ENCODE assay signal across 9 cellular contexts in genomic region chr4:42151568-42152506, GRCh38. TPM values are rescaled to one million over a fixed set of nuclear protein-coding genes. Genes with fewer than 3 reads are reported as not detected.
DNase-seq lines count a peak whose midpoint lies in the region; ATAC-seq and TF ChIP-seq lines count a peak whose summit lies in the region.
"Had no signal": no experiment of that assay in that cellular context is flagged by ENCODE, and none has a peak within 500 bp of the region (broad histone marks: within the 10 kb centered on the region; RNA-seq: fewer than 3 reads in every experiment).

No MANE protein-coding gene starts in this region.

- H3K27me3 Mint-ChIP-seq in CD14-positive monocyte (ENCODE audit: low read depth in 3 of 3): peaks cover 36 to 51% (median 40%) of the 10 kb centered on the region in 3 donors
- no peaks in the 10 kb centered on the region for H3K27me3 Mint-ChIP-seq in naive B cell

- dilution Hi-C loops in mammary epithelial cell (cut with HindIII; ENCODE audit: low sequenced_read_pairs): no loop called here

- in situ Hi-C loops in mammary epithelial cell (cut with MboI; ENCODE audit: low sequenced_read_pairs in 2 of 2): no loop called here

- TF ChIP-seq POLR2A in upper lobe of left lung (IDR thresholded peaks at IDR 0.05): no peak

- H3K4me2 ChIP-seq in mammary epithelial cell (ENCODE audit: insufficient read depth, low read depth, low read length): peak overlapping the region; percentile 77

- H3K27ac ChIP-seq in mammary epithelial cell (ENCODE audit: insufficient read depth, low read depth, low read length) (no peak overlapping the region), upper lobe of left lung (no peak overlapping the region)

- no peaks in the 10 kb centered on the region for H3K36me3 ChIP-seq in mammary epithelial cell (ENCODE audit: insufficient read depth, low read length)
- H3K36me3 ChIP-seq in upper lobe of left lung: no peaks in the 10 kb centered on the region

- no peaks in the 10 kb centered on the region for H3K79me2 ChIP-seq in mammary epithelial cell (ENCODE audit: insufficient read depth, low read length)

- H3K4me1 Mint-ChIP-seq in CD14-positive monocyte (peaks cover 22% of the 10 kb centered on the region), naive B cell (peaks cover 32 to 39% (median 39%) of the 10 kb centered on the region in 3 donors)

- TF ChIP-seq CTCF in CD14-positive monocyte (IDR thresholded peaks at IDR 0.05) (no peak), mammary epithelial cell (conservative IDR thresholded peaks at IDR 0.05 in 1 of 2, IDR thresholded peaks at IDR 0.05 in 1 of 2; ENCODE audit: extremely low read depth in 1 of 2, insufficient read depth in 1 of 2, low read depth in 1 of 2, low read length in 2 of 2) (no peak), upper lobe of left lung (IDR thresholded peaks at IDR 0.05) (no peak)

- H3K27me3 ChIP-seq in mammary epithelial cell (ENCODE audit: insufficient read depth, low read length) (peaks cover 51% of the 10 kb centered on the region), upper lobe of left lung (peaks cover 0 to 31% (median 23%) of the 10 kb centered on the region in 4 donors)

- H3K9ac ChIP-seq in mammary epithelial cell (ENCODE audit: insufficient read depth, low read length): no peak overlapping the region

- peak; percentile 66 for ATAC-seq in GM19023 (IDR thresholded peaks at IDR 0.05; ENCODE audit: unreplicated experiment)
- peak; percentile 39 for ATAC-seq in HG03103 (IDR thresholded peaks at IDR 0.05; ENCODE audit: low read depth, unreplicated experiment)
- peak; percentile 69 to 71 for ATAC-seq in naive B cell (ENCODE audit: low read depth in 2 of 2)
- peak in 1 of 2 donors; percentile 33 for ATAC-seq in upper lobe of left lung (ENCODE audit: low FRiP score in 2 of 2)

- H3K27ac Mint-ChIP-seq in CD14-positive monocyte (no peak overlapping the region), naive B cell (peak overlapping the region in 5 of 6 donors; percentile 44 to 95 (median 92))

- H4K20me1 ChIP-seq in mammary epithelial cell (ENCODE audit: insufficient read depth, low read length): no peaks in the 10 kb centered on the region

- H3K4me3 ChIP-seq in mammary epithelial cell (replicated peaks in 1 of 3; ENCODE audit: insufficient read depth in 1 of 3, low read depth in 2 of 3, low read length in 3 of 3): peak overlapping the region in 1 of 3 experiments; percentile 39
- H3K4me3 ChIP-seq in upper lobe of left lung: peak overlapping the region; percentile 34 to 64 (median 50)

- no peaks in the 10 kb centered on the region for H3K9me3 ChIP-seq in mammary epithelial cell (replicated peaks; ENCODE audit: insufficient read depth, low read length)
- no peaks in the 10 kb centered on the region for H3K9me3 ChIP-seq in upper lobe of left lung

- 5% methylated on average over 21 of the region's 122 CpGs for WGBS in mammary epithelial cell (ENCODE audit: low coverage, missing lambda C conversion rate)
- WGBS in upper lobe of left lung, 2 donors: 0 to 1% methylated on average over 3 to 44 of the region's 122 CpGs

- CTCF ChIA-PET in mammary epithelial cell (lab: Charles Lee; ENCODE audit: low non-redundant PET): no interaction called here

- DNase-seq in CD14-positive monocyte (ENCODE audit: low spot score) (no peak), OCI-M2 (lab: John Stamatoyannopoulos, UW; ENCODE audit: unreplicated experiment) (peak; percentile 38), mammary epithelial cell (no peak), naive B cell (peak; percentile 84), upper lobe of left lung (peak in 1 of 2 donors; percentile 86), pons (ENCODE audit: low spot score) (no peak)

- H3K4me1 ChIP-seq in mammary epithelial cell (ENCODE audit: insufficient read depth, low read length): peaks cover 6% of the 10 kb centered on the region
- H3K4me1 ChIP-seq in upper lobe of left lung: peaks cover 19 to 25% (median 23%) of the 10 kb centered on the region in 4 donors

- intact Hi-C loops in CD14-positive monocyte (cut with micrococcal nuclease) (no loop called here), mammary epithelial cell (cut with micrococcal nuclease) (no loop called here)

- no TSS peak for BruUV-seq in mammary epithelial cell (replicated peaks; lab: Mats Ljungman, UMichigan)

- peak overlapping the region; percentile 56 for H2AFZ ChIP-seq in mammary epithelial cell (ENCODE audit: low read depth, low read length)

- H3K36me3 Mint-ChIP-seq in CD14-positive monocyte (peaks cover 7 to 9% of the 10 kb centered on the region in 2 donors), naive B cell (peaks cover 5 to 8% of the 10 kb centered on the region in 2 donors)

- TF ChIP-seq EP300 in upper lobe of left lung (IDR thresholded peaks at IDR 0.05): no peak

- peak overlapping the region; percentile 84 to 99 for H3K4me3 Mint-ChIP-seq in CD14-positive monocyte
- H3K4me3 Mint-ChIP-seq in naive B cell: peak overlapping the region; percentile 89 to 100 (median 96)

- peaks cover 0 to 16% (median 7%) of the 10 kb centered on the region in 7 donors for H3K9me3 Mint-ChIP-seq in CD14-positive monocyte
- H3K9me3 Mint-ChIP-seq in naive B cell: peaks cover 0 to 1% (median 0%) of the 10 kb centered on the region in 7 donors

RNA-seq across cellular contexts. Expression of gene BEND4, which starts 0.6 kb away (rescaled TPM):
- polyA plus RNA-seq in CD14-positive monocyte (under 1 TPM in 1 of 2 donors, not detected in 1; 0.12 TPM), mammary epithelial cell (not detected), naive B cell (ENCODE audit: low read depth in 6 of 6) (10 to 100 TPM in 2 of 6 donors, 1 to 10 TPM in 4; 6.8 to 12.2 (median 8.7) TPM)
- total RNA-seq in mammary epithelial cell (not detected), upper lobe of left lung (1 to 10 TPM in 1 of 6 donors, under 1 TPM in 5; under 0.01 to 1.1 (median 0.62) TPM)
- not detected for polyA minus RNA-seq in mammary epithelial cell
- total RNA-seq: myocyte had no signal

Comparison
In these comparisons a context has a peak if more than half of its experiments do, and no peak if none do; other contexts are left out.
1. DNase-seq: peak in OCI-M2 (single experiment) and naive B cell (single experiment); none in CD14-positive monocyte (single experiment), mammary epithelial cell (single experiment) and pons (single experiment).
2. H3K27ac Mint-ChIP-seq: peak in naive B cell (5 of 6); none in CD14-positive monocyte (0 of 7).